12 cellular contexts compared by ENCODE assay signal in genomic region chr1:16631248-16632043, GRCh38. TPM values are rescaled to one million over a fixed set of nuclear protein-coding genes. Genes with fewer than 3 reads are reported as not detected.
DNase-seq lines count a peak whose midpoint lies in the region; ATAC-seq and TF ChIP-seq lines count a peak whose summit lies in the region.
"Had no signal": no experiment of that assay in that cellular context is flagged by ENCODE, and none has a peak within 500 bp of the region (broad histone marks: within the 10 kb centered on the region; RNA-seq: fewer than 3 reads in every experiment).

No MANE protein-coding gene starts in this region.

- H3K9me3 ChIP-seq in WERI-Rb-1 (ENCODE audit: severe bottlenecking) (no peaks in the 10 kb centered on the region), left ventricle myocardium inferior (replicated peaks) (no peaks in the 10 kb centered on the region), PC-9 (ENCODE audit: insufficient read depth, low read depth) (no peaks in the 10 kb centered on the region)
- H3K9me3 ChIP-seq: MG63, neutrophil had no signal

- H4K20me1 ChIP-seq in PC-9 (ENCODE audit: insufficient read depth) = 0 out of 2 replicates have a peak, but pooled peaks cover 2% of the 10 kb centered on the region

- H3K27ac ChIP-seq in WERI-Rb-1 = no peak overlapping the region
- H3K27ac ChIP-seq in left ventricle myocardium inferior (replicated peaks) = no peak overlapping the region
- H3K27ac ChIP-seq in PC-9 = no peak overlapping the region
- H3K27ac ChIP-seq: neutrophil had no signal

- no peak overlapping the region for H2AFZ ChIP-seq in PC-9

- H3F3A ChIP-seq in PC-9 (ENCODE audit: insufficient read depth, low read depth) = no peaks in the 10 kb centered on the region

- no peak overlapping the region for H3K4me2 ChIP-seq in PC-9

- H3K27me3 ChIP-seq in WERI-Rb-1 (ENCODE audit: insufficient read depth, low read depth, severe bottlenecking) = no peaks in the 10 kb centered on the region
- H3K27me3 ChIP-seq in left ventricle myocardium inferior (ENCODE audit: low read depth) = no peaks in the 10 kb centered on the region
- H3K27me3 ChIP-seq in PC-9 (ENCODE audit: insufficient read depth, low read depth) = no peaks in the 10 kb centered on the region
- H3K27me3 ChIP-seq: MG63, neutrophil had no signal

- peaks cover 54% of the 10 kb centered on the region for H3K36me3 ChIP-seq in WERI-Rb-1
- H3K36me3 ChIP-seq in left ventricle myocardium inferior = peaks cover 73% of the 10 kb centered on the region
- H3K36me3 ChIP-seq in PC-9 (ENCODE audit: low read depth) = peaks cover 10% of the 10 kb centered on the region; the same call in 1 of the 2 replicates

- CTCF ChIA-PET in PC-9 (lab: Charles Lee) = no interaction called here

- POLR2A ChIA-PET in PC-9 (lab: Charles Lee; ENCODE audit: unreplicated experiment) = interaction anchor here (0.7 kb wide), 1 partner anchor 968 kb away, joined by 3 read pairs; no protein-coding TSS in a partner anchor

- DNase-seq in GM13977 (ENCODE audit: low spot score) (peak; percentile 46), WERI-Rb-1 (peak; percentile 16), left ventricle myocardium inferior (peak; percentile 18), posterior vena cava (ENCODE audit: low spot score) (peak; percentile 87), PC-9 (no peak), NCI-H446 treated with DMSO at 0.1 percent for 48 hours (lab: John Stamatoyannopoulos, UW) (no peak)
- DNase-seq: MG63, NCI-H226 had no signal

- no peaks in the 10 kb centered on the region for H3K79me2 ChIP-seq in PC-9 (ENCODE audit: low read depth)

- H3K4me3 ChIP-seq in WERI-Rb-1 (ENCODE audit: low read depth, low read length) (no peak overlapping the region), left ventricle myocardium inferior (no peak overlapping the region), PC-9 (no peak overlapping the region)
- H3K4me3 ChIP-seq: MG63 had no signal

- H3K4me1 ChIP-seq in left ventricle myocardium inferior = no peaks in the 10 kb centered on the region
- H3K4me1 ChIP-seq in PC-9 (replicated peaks; ENCODE audit: insufficient read depth) = no peaks in the 10 kb centered on the region

- TF ChIP-seq CTCF in GM13977 (IDR thresholded peaks at IDR 0.05; ENCODE audit: extremely low read depth, insufficient read depth, missing control alignments) (no peak), WERI-Rb-1 (IDR thresholded peaks at IDR 0.05; ENCODE audit: low read depth, low read length) (no peak), left ventricle myocardium inferior (IDR thresholded peaks at IDR 0.05; ENCODE audit: borderline replicate concordance) (no peak), PC-9 (conservative IDR thresholded peaks at IDR 0.05) (no peak)

- H3K9me2 ChIP-seq in PC-9 (ENCODE audit: insufficient read depth) = no peaks in the 10 kb centered on the region

- ATAC-seq in HG02885 (IDR thresholded peaks at IDR 0.05; ENCODE audit: poor library complexity, unreplicated experiment) = no peak
- ATAC-seq in HG03520 (IDR thresholded peaks at IDR 0.05; ENCODE audit: unreplicated experiment) = no peak

- intact Hi-C loops in left ventricle myocardium inferior (cut with micrococcal nuclease) = no loop called here
- intact Hi-C loops in posterior vena cava (cut with DNase I) = no loop called here
- intact Hi-C loops in PC-9 (cut with micrococcal nuclease; ENCODE audit: unreplicated experiment) = no loop called here

- no TSS peak for BruUV-seq in PC-9 (replicated peaks; lab: Mats Ljungman, UMichigan)

- in situ Hi-C loops in GM13977 (cut with MboI; ENCODE audit: low pct_unique_long_range_greater_than_20kb, low sequenced_read_pairs, unreplicated experiment) = no loop called here

RNA-seq across cellular contexts. Expression of gene NBPF1, which starts 18.1 kb away (rescaled TPM):
- total RNA-seq in left ventricle myocardium inferior (9.7 TPM), posterior vena cava (10 to 100 TPM; 28.9 to 63.0 TPM), PC-9 (2021) (45.4 and 45.6 TPM in 2 replicates)

RNA-seq across cellular contexts. Expression of gene RNU1-3, which starts 35.3 kb away (rescaled TPM):
- 6,072 TPM for total RNA-seq in left ventricle myocardium inferior
- total RNA-seq in posterior vena cava = over 10,000 TPM; 12,584 to 18,986 TPM
- total RNA-seq in PC-9 (2021) = 1,333 and 3,235 TPM in 2 replicates
- total RNA-seq: fibroblast of villous mesenchyme had no signal

Comparison
In these comparisons a context has a peak if more than half of its experiments do, and no peak if none do; other contexts are left out.
1. DNase-seq: peak in GM13977 (single experiment), WERI-Rb-1 (single experiment), left ventricle myocardium inferior (single experiment) and posterior vena cava (single experiment); none in PC-9 (0 of 2) and NCI-H446 treated with DMSO at 0.1 percent for 48 hours (single experiment).